In genomic region chr2:20666364-20667150, GRCh38 we compare ENCODE assay signal across 8 cellular contexts. TPM values are rescaled to one million over a fixed set of nuclear protein-coding genes. Genes with fewer than 3 reads are reported as not detected.
DNase-seq lines count a peak whose midpoint lies in the region; ATAC-seq and TF ChIP-seq lines count a peak whose summit lies in the region.

Gene GDF7 (plus strand): TSS chr2:20667144. CDS start chr2:20667240, 96 bp downstream.

- H3K79me2 ChIP-seq in mammary epithelial cell (ENCODE audit: insufficient read depth, low read length): no peaks in the 10 kb centered on the region

- dilution Hi-C loops in mammary epithelial cell (cut with HindIII; ENCODE audit: low sequenced_read_pairs): no loop called here

- peak within 1 kb of the TSS; percentile 69 for H2AFZ ChIP-seq in mammary epithelial cell (ENCODE audit: low read depth, low read length)

- no peaks in the 10 kb centered on the region for H3K9me3 ChIP-seq in mammary epithelial cell (replicated peaks; ENCODE audit: insufficient read depth, low read length)
- no peaks in the 10 kb centered on the region for H3K9me3 ChIP-seq in liver (ENCODE audit: control insufficient read depth in 4 of 4, low read length in 3 of 4)
- H3K9me3 ChIP-seq in thoracic aorta: no peaks in the 10 kb centered on the region

- in situ Hi-C loops in mammary epithelial cell (cut with MboI; ENCODE audit: low sequenced_read_pairs in 2 of 2): loop anchor here (10.0 kb wide), 1 partner anchor 298 kb away; no protein-coding TSS in a partner anchor

- CTCF ChIA-PET in mammary epithelial cell (lab: Charles Lee; ENCODE audit: low non-redundant PET): no interaction called here

- intact Hi-C loops in mammary epithelial cell (cut with micrococcal nuclease): no loop called here

- DNase-seq in NCI-H1417 (lab: John Stamatoyannopoulos, UW) (peak in 2 of 3 experiments; percentile 37 to 56), NCI-H1417 treated with DMSO at 0.1 percent for 48 hours (lab: John Stamatoyannopoulos, UW) (no peak), HuH-7.5 (ENCODE audit: low spot score) (peak; percentile 91), mammary epithelial cell (no peak), thoracic aorta (ENCODE audit: low spot score) (no peak), SW480 (ENCODE audit: low spot score) (no peak)

- 1% methylated on average over 15 of the region's 80 CpGs for WGBS in mammary epithelial cell (ENCODE audit: low coverage, missing lambda C conversion rate)
- WGBS in liver: 1% methylated on average over 80 of the region's 80 CpGs

- no TSS peak for BruUV-seq in mammary epithelial cell (replicated peaks; lab: Mats Ljungman, UMichigan)

- peak within 1 kb of the TSS in 2 of 3 experiments; percentile 29 to 31 for H3K4me3 ChIP-seq in mammary epithelial cell (replicated peaks in 1 of 3; ENCODE audit: insufficient read depth in 1 of 3, low read depth in 2 of 3, low read length in 3 of 3)
- peak within 1 kb of the TSS; percentile 67 to 82 (median 70) for H3K4me3 ChIP-seq in liver (ENCODE audit: low read depth in 1 of 3, low read length in 3 of 3)
- H3K4me3 ChIP-seq in thoracic aorta: peak within 1 kb of the TSS; percentile 88

- H4K20me1 ChIP-seq in mammary epithelial cell (ENCODE audit: insufficient read depth, low read length): peaks cover 2% of the 10 kb centered on the region

- TF ChIP-seq CTCF in mammary epithelial cell (conservative IDR thresholded peaks at IDR 0.05 in 1 of 2, IDR thresholded peaks at IDR 0.05 in 1 of 2; ENCODE audit: extremely low read depth in 1 of 2, insufficient read depth in 1 of 2, low read depth in 1 of 2, low read length in 2 of 2) (no peak), liver (IDR thresholded peaks at IDR 0.05; ENCODE audit: low read depth, low read length, missing input control) (peak; percentile 30), thoracic aorta (IDR thresholded peaks at IDR 0.05) (peak; percentile 54)

- H3K4me2 ChIP-seq in mammary epithelial cell (ENCODE audit: insufficient read depth, low read depth, low read length): peak within 1 kb of the TSS; percentile 83

- TF ChIP-seq RAD21 in liver (IDR thresholded peaks at IDR 0.05): no peak

- H3K4me1 ChIP-seq in mammary epithelial cell (ENCODE audit: insufficient read depth, low read length) (peaks cover 9% of the 10 kb centered on the region), liver (ENCODE audit: control insufficient read depth in 4 of 4, insufficient read depth in 4 of 4, low read length in 3 of 4) (peaks cover 4 to 31% (median 20%) of the 10 kb centered on the region in 4 donors), thoracic aorta (ENCODE audit: control insufficient read depth in 1 of 2, low read depth in 2 of 2) (peaks cover 3 to 64% of the 10 kb centered on the region in 2 donors)

- H3K27me3 ChIP-seq in mammary epithelial cell (ENCODE audit: insufficient read depth, low read length) (peaks cover 73% of the 10 kb centered on the region), liver (ENCODE audit: control insufficient read depth in 4 of 4, insufficient read depth in 4 of 4, low read length in 3 of 4) (no peaks in the 10 kb centered on the region), thoracic aorta (replicated peaks; ENCODE audit: insufficient read depth) (no peaks in the 10 kb centered on the region)

- H3K9ac ChIP-seq in mammary epithelial cell (ENCODE audit: insufficient read depth, low read length) (no peak within 1 kb of the TSS), liver (ENCODE audit: low read depth in 1 of 2, low read length in 2 of 2) (peak within 1 kb of the TSS; percentile 66 to 80)

- H3K36me3 ChIP-seq in mammary epithelial cell (ENCODE audit: insufficient read depth, low read length) (no peaks in the 10 kb centered on the region), liver (ENCODE audit: control insufficient read depth in 4 of 4, insufficient read depth in 3 of 4, low read depth in 1 of 4, low read length in 3 of 4) (peaks cover 0 to 3% (median 3%) of the 10 kb centered on the region in 4 donors), thoracic aorta (peaks cover 11% of the 10 kb centered on the region)

- H3K27ac ChIP-seq in mammary epithelial cell (ENCODE audit: insufficient read depth, low read depth, low read length) (no peak within 1 kb of the TSS), liver (ENCODE audit: low read depth in 1 of 2, low read length in 2 of 2) (peak within 1 kb of the TSS; percentile 86), thoracic aorta (peak within 1 kb of the TSS; percentile 99)

- ATAC-seq in thoracic aorta (ENCODE audit: insufficient number of reproducible peaks, low FRiP score, low read depth) (peak; percentile 30), HG02588 (IDR thresholded peaks at IDR 0.05; ENCODE audit: unreplicated experiment) (no peak)

TF ChIP-seq in liver, 16 proteins besides CTCF, POLR2A, EP300 and RAD21:
- TF ChIP-seq HNF4A (conservative IDR thresholded peaks at IDR 0.05) (peak; percentile 28 to 39), TAF1 (conservative IDR thresholded peaks at IDR 0.05) (no peak), NR2F2 (IDR thresholded peaks at IDR 0.05) (no peak), REST (IDR thresholded peaks at IDR 0.05) (no peak), GABPA (IDR thresholded peaks at IDR 0.05 in 1 of 2, conservative IDR thresholded peaks at IDR 0.05 in 1 of 2) (no peak), ZBTB33 (IDR thresholded peaks at IDR 0.05) (no peak), YY1 (IDR thresholded peaks at IDR 0.05) (peak; percentile 64), HNF4G (IDR thresholded peaks at IDR 0.05) (no peak), ATF3 (IDR thresholded peaks at IDR 0.05) (no peak), EGR1 (IDR thresholded peaks at IDR 0.05; ENCODE audit: low read depth in 2 of 2) (peak in 1 of 2 donors; percentile 96), SP1 (IDR thresholded peaks at IDR 0.05) (no peak)

RNA-seq across cellular contexts. Expression of gene GDF7, which starts in this region (rescaled TPM):
- total RNA-seq in mammary epithelial cell (under 1 TPM in 1 of 2 donors, not detected in 1; under 0.01 TPM), liver (1 to 10 TPM; 5.0 to 7.2 TPM), thoracic aorta (10 to 100 TPM; 39.7 to 40.7 TPM)
- polyA plus RNA-seq in mammary epithelial cell (not detected), liver (1 to 10 TPM in 1 of 2 donors, under 1 TPM in 1; 0.89 to 1.6 TPM)
- not detected for polyA minus RNA-seq in mammary epithelial cell

Comparison
In these comparisons a context has a peak if more than half of its experiments do, and no peak if none do; other contexts are left out.
1. RNA of gene GDF7 (total RNA-seq): 39.7 to 40.7 TPM in thoracic aorta and 5.0 to 7.2 TPM in liver; under 0.01 TPM in mammary epithelial cell; every median in the first group is over 4 times any median in the second.
2. RNA of gene GDF7 (total RNA-seq): 39.7 to 40.7 TPM in thoracic aorta; 5.0 to 7.2 TPM in liver; every median in the first group is over 4 times any median in the second.
3. DNase-seq: peak in NCI-H1417 (2 of 3) and HuH-7.5 (single experiment); none in NCI-H1417 treated with DMSO at 0.1 percent for 48 hours (single experiment), mammary epithelial cell (single experiment), thoracic aorta (single experiment) and SW480 (single experiment).
4. H3K4me3 ChIP-seq: peak in every context shown above with its lines; median percentile 88 in thoracic aorta; 70 in liver; 30 in mammary epithelial cell.
5. CTCF ChIP-seq: peak in liver (single experiment) and thoracic aorta (single experiment); none in mammary epithelial cell (0 of 2).